16 cellular contexts compared by ENCODE assay signal in the genomic region with DNA sequence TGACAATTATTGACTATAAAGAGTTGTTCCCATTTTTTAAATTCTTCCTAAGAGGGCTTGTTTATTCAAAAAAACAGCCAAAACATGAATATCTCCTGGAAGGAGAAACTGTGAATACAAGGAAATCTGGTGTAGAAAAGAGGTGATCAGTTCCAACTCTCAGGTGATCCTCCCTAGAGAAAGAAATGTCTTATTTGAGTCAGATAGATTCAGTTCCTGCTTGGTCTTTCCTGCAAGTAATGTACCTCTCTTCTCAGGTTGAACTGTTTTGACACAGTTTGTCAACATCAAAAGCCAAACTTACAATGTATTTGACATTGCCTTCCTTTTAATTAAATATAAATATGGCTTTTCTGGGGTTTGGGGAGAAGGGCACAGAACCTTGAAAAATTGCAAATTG.
DNase-seq lines count a peak whose midpoint lies in the region; ATAC-seq lines count a peak whose summit lies in the region.
"Had no signal": no experiment of that assay in that cellular context is flagged by ENCODE, and none has a peak within 500 bp of the region (broad histone marks: within the 10 kb centered on the region; RNA-seq: fewer than 3 reads in every experiment).

No MANE protein-coding gene starts in this region.

- H3K9me3 Mint-ChIP-seq in activated naive CD8-positive, alpha-beta T cell treated with anti-CD3 and anti-CD28 coated beads, Interleukin-2, amount 50 U/mL, for 24 hours: no peaks in the 10 kb centered on the region
- no peaks in the 10 kb centered on the region for H3K9me3 Mint-ChIP-seq in activated naive CD4-positive, alpha-beta T cell treated with anti-CD3 and anti-CD28 coated beads, Interleukin-2, amount 10 ng/mL, durations not matched to agents 7 days and 5 days
- H3K9me3 Mint-ChIP-seq: activated B cell treated with CpG ODN at 0.5 μM for 24 hours had no signal

- DNase-seq in D341Med (ENCODE audit: low spot score): no peak
- DNase-seq in MG63: no peak
- no peak for DNase-seq in activated naive CD8-positive, alpha-beta T cell treated with anti-CD3 and anti-CD28 coated beads, Interleukin-2, amount 50 U/mL, for 24 hours
- no peak for DNase-seq in activated naive CD4-positive, alpha-beta T cell treated with anti-CD3 and anti-CD28 coated beads, Interleukin-2, amount 10 ng/mL, durations not matched to agents 7 days and 5 days
- DNase-seq: activated B cell treated with CpG ODN at 0.5 μM for 24 hours; DMS79 treated with DMSO at 0.1 percent for 48 hours; heart right ventricle; KBM-7; left ventricle myocardium inferior; NCI-H1930; NK-92 treated with Interleukin-12 subunit alpha and Interleukin-12 subunit beta, amount 100 ng/mL, for 24 hours had no signal

- no peaks in the 10 kb centered on the region for H3K9me3 ChIP-seq in MG63
- H3K9me3 ChIP-seq: heart right ventricle, left ventricle myocardium inferior had no signal

- no peaks in the 10 kb centered on the region for H3K36me3 ChIP-seq in MG63
- H3K36me3 ChIP-seq: heart right ventricle, left ventricle myocardium inferior had no signal

- CTCF ChIA-PET in activated naive CD4-positive, alpha-beta T cell treated with anti-CD3 and anti-CD28 coated beads, Interleukin-2, amount 10 ng/mL, durations not matched to agents 7 days and 5 days (lab: Charles Lee): no interaction called here

- H3K4me3 Mint-ChIP-seq in activated naive CD8-positive, alpha-beta T cell treated with anti-CD3 and anti-CD28 coated beads, Interleukin-2, amount 50 U/mL, for 24 hours: no peak overlapping the region
- no peak overlapping the region for H3K4me3 Mint-ChIP-seq in activated naive CD4-positive, alpha-beta T cell treated with anti-CD3 and anti-CD28 coated beads, Interleukin-2, amount 10 ng/mL, durations not matched to agents 7 days and 5 days
- H3K4me3 Mint-ChIP-seq: activated B cell treated with CpG ODN at 0.5 μM for 24 hours had no signal

- H3K27me3 ChIP-seq in MG63: no peaks in the 10 kb centered on the region
- H3K27me3 ChIP-seq: heart right ventricle had no signal

- peak; percentile 59 for ATAC-seq in GM18511 (IDR thresholded peaks at IDR 0.05; ENCODE audit: unreplicated experiment)
- peak; percentile 75 for ATAC-seq in GM21367 (IDR thresholded peaks at IDR 0.05; ENCODE audit: unreplicated experiment)
- ATAC-seq in HG02870 (IDR thresholded peaks at IDR 0.05; ENCODE audit: unreplicated experiment): peak; percentile 63
- peak; percentile 40 for ATAC-seq in HG03558 (IDR thresholded peaks at IDR 0.05; ENCODE audit: extremely low read depth, unreplicated experiment)
- no peak for ATAC-seq in activated naive CD8-positive, alpha-beta T cell treated with anti-CD3 and anti-CD28 coated beads, Interleukin-2, amount 50 U/mL, for 24 hours
- ATAC-seq: heart right ventricle had no signal

- peaks cover 53% of the 10 kb centered on the region for H3K4me1 Mint-ChIP-seq in activated naive CD8-positive, alpha-beta T cell treated with anti-CD3 and anti-CD28 coated beads, Interleukin-2, amount 50 U/mL, for 24 hours
- no peaks in the 10 kb centered on the region for H3K4me1 Mint-ChIP-seq in activated naive CD4-positive, alpha-beta T cell treated with anti-CD3 and anti-CD28 coated beads, Interleukin-2, amount 10 ng/mL, durations not matched to agents 7 days and 5 days

- no peak overlapping the region for H3K27ac Mint-ChIP-seq in activated naive CD8-positive, alpha-beta T cell treated with anti-CD3 and anti-CD28 coated beads, Interleukin-2, amount 50 U/mL, for 24 hours
- H3K27ac Mint-ChIP-seq in activated naive CD4-positive, alpha-beta T cell treated with anti-CD3 and anti-CD28 coated beads, Interleukin-2, amount 10 ng/mL, durations not matched to agents 7 days and 5 days: no peak overlapping the region
- H3K27ac Mint-ChIP-seq: activated B cell treated with CpG ODN at 0.5 μM for 24 hours had no signal

- H3K4me3 ChIP-seq in MG63: no peak overlapping the region
- H3K4me3 ChIP-seq: heart right ventricle, left ventricle myocardium inferior, SK-N-MC had no signal

- H3K27me3 Mint-ChIP-seq in activated naive CD8-positive, alpha-beta T cell treated with anti-CD3 and anti-CD28 coated beads, Interleukin-2, amount 50 U/mL, for 24 hours: no peaks in the 10 kb centered on the region
- no peaks in the 10 kb centered on the region for H3K27me3 Mint-ChIP-seq in activated naive CD4-positive, alpha-beta T cell treated with anti-CD3 and anti-CD28 coated beads, Interleukin-2, amount 10 ng/mL, durations not matched to agents 7 days and 5 days
- H3K27me3 Mint-ChIP-seq: activated B cell treated with CpG ODN at 0.5 μM for 24 hours had no signal

- H3K36me3 Mint-ChIP-seq in activated naive CD8-positive, alpha-beta T cell treated with anti-CD3 and anti-CD28 coated beads, Interleukin-2, amount 50 U/mL, for 24 hours (ENCODE audit: low read depth): peaks cover 19% of the 10 kb centered on the region
- H3K36me3 Mint-ChIP-seq in activated naive CD4-positive, alpha-beta T cell treated with anti-CD3 and anti-CD28 coated beads, Interleukin-2, amount 10 ng/mL, durations not matched to agents 7 days and 5 days: peaks cover 41% of the 10 kb centered on the region
